15 cellular contexts compared by ENCODE assay signal in the genomic region with DNA sequence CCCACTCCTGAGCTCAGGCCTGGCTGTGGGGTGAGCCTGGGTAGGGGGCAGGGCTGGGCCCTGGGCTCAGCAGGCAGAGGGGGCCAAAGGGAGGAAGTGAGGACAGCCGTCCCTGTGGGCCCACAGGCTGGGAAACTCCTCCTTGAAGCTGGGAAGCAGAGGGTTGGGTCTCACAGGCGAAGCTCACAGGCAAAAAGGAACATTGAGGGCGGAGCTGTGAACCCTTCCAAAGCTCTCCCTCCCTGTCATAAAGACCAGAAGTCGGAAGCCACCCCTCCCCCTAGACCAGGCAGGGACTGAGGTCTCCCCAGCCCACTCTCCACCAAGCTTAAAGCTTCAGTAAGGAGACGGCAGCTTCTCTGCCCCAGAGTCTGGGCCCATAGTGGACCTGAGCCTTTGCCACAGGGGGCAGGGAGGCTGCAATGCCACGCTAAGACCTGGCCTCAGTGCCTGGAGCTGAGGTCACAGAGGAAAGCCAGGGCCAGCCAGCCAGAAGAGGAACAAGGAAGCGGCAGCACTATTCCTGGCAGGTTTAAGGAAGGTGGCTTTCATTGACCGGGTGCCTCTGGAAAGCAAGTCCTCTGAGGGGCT. TPM values are rescaled to one million over a fixed set of nuclear protein-coding genes. Genes with fewer than 3 reads are reported as not detected.
DNase-seq lines count a peak whose midpoint lies in the region; ATAC-seq, FAIRE-seq and TF ChIP-seq lines count a peak whose summit lies in the region.
"Had no signal": no experiment of that assay in that cellular context is flagged by ENCODE, and none has a peak within 500 bp of the region (broad histone marks: within the 10 kb centered on the region; RNA-seq: fewer than 3 reads in every experiment).

No MANE protein-coding gene starts in this region.

- no peaks in the 10 kb centered on the region for H3K9me1 ChIP-seq in K562 (ENCODE audit: control insufficient read depth, insufficient read depth, low read length)

- H3K4me3 ChIP-seq in K562: no peak overlapping the region
- peak overlapping the region in 1 of 3 experiments; percentile 36; a peak in 1 of 6 replicates for H3K4me3 ChIP-seq in HepG2 (replicated peaks in 1 of 3; ENCODE audit: insufficient read depth in 1 of 3, low read depth in 2 of 3, low read length in 3 of 3)
- H3K4me3 ChIP-seq in MM.1S (ENCODE audit: low read length): no peak overlapping the region
- H3K4me3 ChIP-seq: adrenal gland, right lobe of liver, SJSA1 had no signal

- H2AFZ ChIP-seq in K562 (ENCODE audit: low read depth, low read length): peak overlapping the region; percentile 47
- H2AFZ ChIP-seq in HepG2 (ENCODE audit: low read length): no peak overlapping the region
- H2AFZ ChIP-seq in MM.1S (ENCODE audit: low read length): no peak overlapping the region

- H3K27me3 Mint-ChIP-seq in activated naive CD8-positive, alpha-beta T cell treated with anti-CD3 and anti-CD28 coated beads, Interleukin-2, amount 10 ng/mL, durations not matched to agents 7 days and 5 days: peaks cover 52% of the 10 kb centered on the region
- H3K27me3 Mint-ChIP-seq in activated naive CD8-positive, alpha-beta T cell treated with anti-CD3 and anti-CD28 coated beads for 36 hours: peaks cover 69% of the 10 kb centered on the region
- H3K27me3 Mint-ChIP-seq in type B pancreatic cell: peaks cover 57% of the 10 kb centered on the region

- H4K20me1 ChIP-seq in K562 (replicated peaks; ENCODE audit: control insufficient read depth, insufficient read depth, low read length) (peaks cover 11% of the 10 kb centered on the region; the same call in 1 of the 2 replicates), HepG2 (ENCODE audit: insufficient read depth, low read length) (no peaks in the 10 kb centered on the region), MM.1S (ENCODE audit: insufficient read depth, low read length) (no peaks in the 10 kb centered on the region)

- POLR2A ChIA-PET in activated naive CD8-positive, alpha-beta T cell treated with anti-CD3 and anti-CD28 coated beads, Interleukin-2, amount 10 ng/mL, durations not matched to agents 7 days and 5 days (lab: Charles Lee): no interaction called here
- POLR2A ChIA-PET in K562 (lab: Yijun Ruan, JAX): interaction anchor here (0.6 to 2.3 kb wide), 5 partner anchors 8 to 17 kb away, joined by 3 to 10 read pairs (median 5); no protein-coding TSS in a partner anchor
- POLR2A ChIA-PET in HepG2 (lab: Yijun Ruan, JAX): no interaction called here

- H3K4me1 Mint-ChIP-seq in activated naive CD8-positive, alpha-beta T cell treated with anti-CD3 and anti-CD28 coated beads, Interleukin-2, amount 10 ng/mL, durations not matched to agents 7 days and 5 days: peaks cover 4% of the 10 kb centered on the region
- H3K4me1 Mint-ChIP-seq in activated naive CD8-positive, alpha-beta T cell treated with anti-CD3 and anti-CD28 coated beads for 36 hours: peaks cover 4% of the 10 kb centered on the region
- peaks cover 33% of the 10 kb centered on the region for H3K4me1 Mint-ChIP-seq in type B pancreatic cell (ENCODE audit: unreplicated experiment)

- TF ChIP-seq CTCF in K562 (IDR thresholded peaks at IDR 0.05 in 2 of 3, conservative IDR thresholded peaks at IDR 0.05 in 1 of 3; ENCODE audit: insufficient read depth in 2 of 3, low read depth in 1 of 3, low read length in 3 of 3): no peak
- no peak for TF ChIP-seq CTCF in HepG2 (CRISPR knock-in tag; IDR thresholded peaks at IDR 0.05)
- no peak for TF ChIP-seq CTCF in type B pancreatic cell (conservative IDR thresholded peaks at IDR 0.05)
- no peak for TF ChIP-seq CTCF in MM.1S (IDR thresholded peaks at IDR 0.05; ENCODE audit: low read length)

- TF ChIP-seq EP300 in K562 (IDR thresholded peaks at IDR 0.05; ENCODE audit: low read length) (no peak), HepG2 (IDR thresholded peaks at IDR 0.05; ENCODE audit: low read depth in 2 of 2, low read length in 2 of 2) (no peak), HepG2 (CRISPR knock-in tag; IDR thresholded peaks at IDR 0.05; ENCODE audit: borderline replicate concordance) (no peak)

- ATAC-seq in activated naive CD8-positive, alpha-beta T cell treated with anti-CD3 and anti-CD28 coated beads, Interleukin-2, amount 10 ng/mL, durations not matched to agents 7 days and 5 days (ENCODE audit: low read depth): no peak
- ATAC-seq in K562: peak; percentile 22; the same call in 2 of the 3 replicates
- ATAC-seq in HepG2: peak; percentile 26
- ATAC-seq in GM21447 (IDR thresholded peaks at IDR 0.05; ENCODE audit: unreplicated experiment): no peak

- no peaks in the 10 kb centered on the region for H3F3A ChIP-seq in MM.1S (ENCODE audit: insufficient read depth, low read length)

- no peak overlapping the region for H3K4me3 Mint-ChIP-seq in activated naive CD8-positive, alpha-beta T cell treated with anti-CD3 and anti-CD28 coated beads, Interleukin-2, amount 10 ng/mL, durations not matched to agents 7 days and 5 days
- no peak overlapping the region for H3K4me3 Mint-ChIP-seq in activated naive CD8-positive, alpha-beta T cell treated with anti-CD3 and anti-CD28 coated beads for 36 hours
- peak overlapping the region; percentile 78 for H3K4me3 Mint-ChIP-seq in type B pancreatic cell

- WGBS in K562 (ENCODE audit: insufficient coverage, low coverage, missing lambda C conversion rate): 9% methylated on average over 8 of the region's 8 CpGs
- WGBS in HepG2 (ENCODE audit: low lambda C conversion rate): 0% methylated on average over 3 of the region's 8 CpGs

- H3K4me1 ChIP-seq in K562 (replicated peaks in 1 of 2; ENCODE audit: control insufficient read depth in 2 of 2, insufficient read depth in 2 of 2, low read length in 2 of 2) (peaks cover 0 to 42% of the 10 kb centered on the region in 2 experiments; a peak in 2 of 5 replicates), HepG2 (ENCODE audit: insufficient read depth, low read length) (peaks cover 26% of the 10 kb centered on the region), MM.1S (ENCODE audit: low read length) (no peaks in the 10 kb centered on the region)
- H3K4me1 ChIP-seq: adrenal gland had no signal

- peaks cover 56 to 82% of the 10 kb centered on the region in 2 experiments for H3K27me3 ChIP-seq in K562 (ENCODE audit: control insufficient read depth in 2 of 2, insufficient read depth in 2 of 2, low read length in 2 of 2)
- H3K27me3 ChIP-seq in HepG2 (ENCODE audit: control insufficient read depth in 1 of 2, insufficient read depth in 2 of 2, low read length in 2 of 2): peaks cover 2 to 53% of the 10 kb centered on the region in 2 experiments; a peak in 3 of 5 replicates
- peaks cover 30% of the 10 kb centered on the region for H3K27me3 ChIP-seq in MM.1S (replicated peaks; ENCODE audit: insufficient read depth, low read length)
- H3K27me3 ChIP-seq: right lobe of liver had no signal

- H3K9ac ChIP-seq in K562 (ENCODE audit: insufficient read depth in 1 of 2, low read depth in 2 of 2, low read length in 2 of 2) (peak overlapping the region in 1 of 2 experiments; percentile 80; a peak in 2 of 4 replicates), HepG2 (ENCODE audit: insufficient read depth, low read depth, low read length) (no peak overlapping the region), MM.1S (ENCODE audit: low read length) (no peak overlapping the region)

- H3K36me3 Mint-ChIP-seq in activated naive CD8-positive, alpha-beta T cell treated with anti-CD3 and anti-CD28 coated beads, Interleukin-2, amount 10 ng/mL, durations not matched to agents 7 days and 5 days: no peaks in the 10 kb centered on the region
- H3K36me3 Mint-ChIP-seq in activated naive CD8-positive, alpha-beta T cell treated with anti-CD3 and anti-CD28 coated beads for 36 hours: no peaks in the 10 kb centered on the region
- no peaks in the 10 kb centered on the region for H3K36me3 Mint-ChIP-seq in type B pancreatic cell

- H3K27ac ChIP-seq in K562 (ENCODE audit: extremely low read depth, low read depth, low read length) (no peak overlapping the region), HepG2 (ENCODE audit: extremely low read length, insufficient read depth, low read length) (no peak overlapping the region), MM.1S (ENCODE audit: low read length) (no peak overlapping the region)
- H3K27ac ChIP-seq: adrenal gland, right lobe of liver, SJSA1 had no signal

- TF ChIP-seq POLR2A in K562 (conservative IDR thresholded peaks at IDR 0.05) (no peak), HepG2 (IDR thresholded peaks at IDR 0.05; ENCODE audit: insufficient read depth in 1 of 2, low read depth in 2 of 2, low read length in 2 of 2) (no peak)

- in situ Hi-C loops in K562 (cut with MboI): loop anchor here (5.0 kb wide), 1 partner anchor 54 kb away; no protein-coding TSS in a partner anchor
- in situ Hi-C loops in HepG2 (cut with HindIII; ENCODE audit: extremely low pct_ligation_motif_present, low pct_unique_long_range_greater_than_20kb): no loop called here

- intact Hi-C loops in K562 (cut with micrococcal nuclease): no loop called here
- intact Hi-C loops in HepG2 (cut with micrococcal nuclease; ENCODE audit: unreplicated experiment): no loop called here

- no peaks in the 10 kb centered on the region for H3K9me3 Mint-ChIP-seq in activated naive CD8-positive, alpha-beta T cell treated with anti-CD3 and anti-CD28 coated beads, Interleukin-2, amount 10 ng/mL, durations not matched to agents 7 days and 5 days
- H3K9me3 Mint-ChIP-seq in activated naive CD8-positive, alpha-beta T cell treated with anti-CD3 and anti-CD28 coated beads for 36 hours: no peaks in the 10 kb centered on the region
- H3K9me3 Mint-ChIP-seq in type B pancreatic cell: no peaks in the 10 kb centered on the region

- DNase-seq in activated naive CD8-positive, alpha-beta T cell treated with anti-CD3 and anti-CD28 coated beads, Interleukin-2, amount 10 ng/mL, durations not matched to agents 7 days and 5 days: no peak
- no peak for DNase-seq in activated naive CD8-positive, alpha-beta T cell treated with anti-CD3 and anti-CD28 coated beads for 36 hours
- no peak for DNase-seq in K562 (ENCODE audit: extremely low read depth in 1 of 4, low spot score in 3 of 4)
- no peak for DNase-seq in HepG2 (ENCODE audit: low spot score)
- no peak for DNase-seq in type B pancreatic cell (ENCODE audit: extremely low spot score, unreplicated experiment)
- no peak for DNase-seq in central memory CD4-positive, alpha-beta T cell
- no peak for DNase-seq in MM.1S
- DNase-seq: activated CD4-positive, alpha-beta T cell treated with anti-CD3 and anti-CD28 coated beads, Interleukin-2, amount 50 U/mL, for 4 hours; adrenal gland; NCI-H2171 treated with DMSO at 0.1 percent for 48 hours; right lobe of liver had no signal

- BruUV-seq in K562 (replicated peaks; lab: Mats Ljungman, UMichigan) (no TSS peak), HepG2 (replicated peaks; lab: Mats Ljungman, UMichigan) (no TSS peak)

- H3K79me2 ChIP-seq in K562 (ENCODE audit: control insufficient read depth, insufficient read depth, low read length): no peaks in the 10 kb centered on the region
- H3K79me2 ChIP-seq in HepG2 (ENCODE audit: insufficient read depth, low read length): no peaks in the 10 kb centered on the region
- no peaks in the 10 kb centered on the region for H3K79me2 ChIP-seq in MM.1S (ENCODE audit: low read length)

- H3K36me3 ChIP-seq in K562 (ENCODE audit: control insufficient read depth, insufficient read depth, low read length): no peaks in the 10 kb centered on the region
- H3K36me3 ChIP-seq in HepG2 (replicated peaks in 1 of 2; ENCODE audit: control insufficient read depth in 1 of 2, insufficient read depth in 2 of 2, low read length in 2 of 2): no peaks in the 10 kb centered on the region
- no peaks in the 10 kb centered on the region for H3K36me3 ChIP-seq in MM.1S (replicated peaks; ENCODE audit: insufficient read depth, low read length)
- H3K36me3 ChIP-seq: adrenal gland, right lobe of liver, SJSA1 had no signal

- no peaks in the 10 kb centered on the region for H3K9me2 ChIP-seq in MM.1S (replicated peaks; ENCODE audit: insufficient read depth, low read length)

- CTCF ChIA-PET in K562 (lab: Yijun Ruan, JAX; ENCODE audit: low intra/inter-chr PET ratio): no interaction called here
- CTCF ChIA-PET in HepG2 (lab: Yijun Ruan, JAX; ENCODE audit: low intra/inter-chr PET ratio, low total read pairs): no interaction called here

- H3K27ac Mint-ChIP-seq in activated naive CD8-positive, alpha-beta T cell treated with anti-CD3 and anti-CD28 coated beads, Interleukin-2, amount 10 ng/mL, durations not matched to agents 7 days and 5 days: peak overlapping the region; percentile 40
- no peak overlapping the region for H3K27ac Mint-ChIP-seq in activated naive CD8-positive, alpha-beta T cell treated with anti-CD3 and anti-CD28 coated beads for 36 hours
- H3K27ac Mint-ChIP-seq in type B pancreatic cell: peak overlapping the region; percentile 26

- H3K9me3 ChIP-seq in K562 (replicated peaks; ENCODE audit: control insufficient read depth, insufficient read depth, low read depth, low read length) (no peaks in the 10 kb centered on the region), HepG2 (ENCODE audit: low read length) (no peaks in the 10 kb centered on the region), MM.1S (replicated peaks; ENCODE audit: insufficient read depth, low read length) (no peaks in the 10 kb centered on the region)
- H3K9me3 ChIP-seq: adrenal gland, right lobe of liver, SJSA1 had no signal

- H3K4me2 ChIP-seq in K562 (ENCODE audit: insufficient read depth, low read length) (no peak overlapping the region), HepG2 (ENCODE audit: low read depth, low read length) (peak overlapping the region; percentile 29; the same call in 1 of the 2 replicates), MM.1S (ENCODE audit: low read depth, low read length) (no peak overlapping the region)

- TF ChIP-seq RAD21 in K562 (CRISPR knock-in tag; conservative IDR thresholded peaks at IDR 0.05 in 1 of 2, IDR thresholded peaks at IDR 0.05 in 1 of 2) (no peak), HepG2 (CRISPR knock-in tag; IDR thresholded peaks at IDR 0.05) (no peak)

- FAIRE-seq in K562 (lab: Jason Lieb, UNC): no peak
- no peak for FAIRE-seq in HepG2 (lab: Jason Lieb, UNC)
- FAIRE-seq: endothelial cell of umbilical vein, GM19239 had no signal

RNA-seq across cellular contexts. Expression of gene KCP, which starts 1.0 kb away (rescaled TPM):
- total RNA-seq in activated naive CD8-positive, alpha-beta T cell treated with anti-CD3 and anti-CD28 coated beads, Interleukin-2, amount 10 ng/mL, durations not matched to agents 7 days and 5 days: under 1 TPM; 0.57 to 0.69 TPM
- total RNA-seq in activated naive CD8-positive, alpha-beta T cell treated with anti-CD3 and anti-CD28 coated beads for 36 hours: under 1 TPM; 0.10 to 0.14 TPM
- 0.19 and 2.1 TPM in 2 replicates for total RNA-seq in K562 (2011; cell fraction: chromatin; rRNA removed; ENCODE audit: low replicate concordance)
- 0.79 and 1.3 TPM in 2 replicates for total RNA-seq in K562 (2011; cell fraction: nucleolus; rRNA removed)
- total RNA-seq in K562 (2011; cell fraction: nucleoplasm; rRNA removed): 0.73 and 0.84 TPM in 2 replicates
- 0.09 TPM in 1 of 2 replicates, not detected in the other for total RNA-seq in K562 (2014; rRNA removed)
- total RNA-seq in K562 (2014; rRNA removed; fragmentation: Illumina TruSeq; extraction: Trizol): not detected in 2 replicates
- 0.15 TPM in 1 of 2 replicates, not detected in the other for total RNA-seq in K562 (2015; rRNA removed; fragmentation: Illumina TruSeq; extraction: Trizol)
- total RNA-seq in K562 (2021): 0.16 TPM in 1 of 2 replicates, not detected in the other
- polyA plus RNA-seq in K562 (2011; rRNA removed): 0.07 and 0.09 TPM in 2 replicates
- 0.15 TPM in 1 of 2 replicates, not detected in the other for polyA plus RNA-seq in K562 (2011; cell fraction: cytosol; rRNA removed)
- 0.86 and 1.5 TPM in 2 replicates for polyA plus RNA-seq in K562 (2011; cell fraction: nucleus; rRNA removed)
- polyA plus RNA-seq in K562 (2012): 0.34 and 3.9 TPM in 2 replicates
- not detected in 2 replicates for polyA plus RNA-seq in K562 (2014; fragmentation: Illumina TruSeq; extraction: Trizol)
- under 1 TPM; 0.06 to 0.17 TPM for polyA plus RNA-seq in K562 (2014; fragmentation: Nextera tagmentation; extraction: Ambion mirVana)
- 0.09 and 0.15 TPM in 2 replicates for polyA plus RNA-seq in K562 (2014; rRNA removed)
- 0.11 TPM in 1 of 2 replicates, not detected in the other for polyA minus RNA-seq in K562 (2011; rRNA and poly(A)+ RNA removed)
- not detected in 2 replicates for polyA minus RNA-seq in K562 (2011; cell fraction: cytosol; rRNA and poly(A)+ RNA removed)
- 0.54 and 0.67 TPM in 2 replicates for polyA minus RNA-seq in K562 (2011; cell fraction: nucleus; rRNA and poly(A)+ RNA removed)
- 0.22 and 1.0 TPM in 2 replicates for total RNA-seq in HepG2 (2016; rRNA removed; fragmentation: Illumina TruSeq; extraction: Trizol)
- 0.26 and 0.51 TPM in 2 replicates for total RNA-seq in HepG2 (2016; cell fraction: cytosol; rRNA removed; fragmentation: Illumina TruSeq; extraction: Trizol; ENCODE audit: low read depth)
- 0.37 and 1.2 TPM in 2 replicates for total RNA-seq in HepG2 (2016; cell fraction: insoluble cytoplasmic fraction; rRNA removed; fragmentation: Illumina TruSeq; extraction: Trizol)
- 0.28 and 0.48 TPM in 2 replicates for total RNA-seq in HepG2 (2016; cell fraction: membrane; rRNA removed; fragmentation: Illumina TruSeq; extraction: Trizol)
- total RNA-seq in HepG2 (2016; cell fraction: nucleus; rRNA removed; fragmentation: Illumina TruSeq; extraction: Trizol): 1.3 and 2.0 TPM in 2 replicates
- polyA plus RNA-seq in HepG2 (2011; rRNA removed): 0.37 and 0.46 TPM in 2 replicates
- polyA plus RNA-seq in HepG2 (2011; cell fraction: cytosol; rRNA removed): 0.12 and 0.31 TPM in 2 replicates
- 6.6 and 8.0 TPM in 2 replicates for polyA plus RNA-seq in HepG2 (2011; cell fraction: nucleus; rRNA removed)
- 0.28 TPM in 2 replicates for polyA plus RNA-seq in HepG2 (2012)
- polyA plus RNA-seq in HepG2 (2016; cell fraction: cytosol; fragmentation: Illumina TruSeq; extraction: Trizol; ENCODE audit: low read depth): 0.09 and 0.12 TPM in 2 replicates
- 0.17 and 0.24 TPM in 2 replicates for polyA plus RNA-seq in HepG2 (2016; cell fraction: insoluble cytoplasmic fraction; fragmentation: Illumina TruSeq; extraction: Trizol; ENCODE audit: low read depth)
- 0.20 and 0.23 TPM in 2 replicates for polyA plus RNA-seq in HepG2 (2016; cell fraction: membrane; fragmentation: Illumina TruSeq; extraction: Trizol; ENCODE audit: low read depth)
- 2.1 and 3.1 TPM in 2 replicates for polyA plus RNA-seq in HepG2 (2016; cell fraction: nucleus; fragmentation: Illumina TruSeq; extraction: Trizol; ENCODE audit: insufficient read depth, low read depth)
- 0.07 and 0.58 TPM in 2 replicates for polyA minus RNA-seq in HepG2 (2011; rRNA and poly(A)+ RNA removed; ENCODE audit: low replicate concordance)
- polyA minus RNA-seq in HepG2 (2011; cell fraction: cytosol; rRNA and poly(A)+ RNA removed): not detected in 2 replicates
- 1.1 and 1.4 TPM in 2 replicates for polyA minus RNA-seq in HepG2 (2011; cell fraction: nucleus; rRNA and poly(A)+ RNA removed)
- total RNA-seq in type B pancreatic cell (ENCODE audit: low replicate concordance): 1.3 and 4.2 TPM in 2 replicates
- total RNA-seq: endothelial cell of umbilical vein, SJSA1 had no signal
- polyA plus RNA-seq: endothelial cell of umbilical vein had no signal

RNA-seq across cellular contexts. Expression of gene IRF5, which starts 26.2 kb away (rescaled TPM):
- 1 to 10 TPM; 7.7 to 8.2 TPM for total RNA-seq in activated naive CD8-positive, alpha-beta T cell treated with anti-CD3 and anti-CD28 coated beads, Interleukin-2, amount 10 ng/mL, durations not matched to agents 7 days and 5 days
- 1 to 10 TPM; 3.8 to 4.0 TPM for total RNA-seq in activated naive CD8-positive, alpha-beta T cell treated with anti-CD3 and anti-CD28 coated beads for 36 hours
- not detected in 2 replicates for total RNA-seq in K562 (2011; cell fraction: chromatin; rRNA removed; ENCODE audit: low replicate concordance)
- total RNA-seq in K562 (2011; cell fraction: nucleolus; rRNA removed): not detected in 2 replicates
- not detected in 2 replicates for total RNA-seq in K562 (2011; cell fraction: nucleoplasm; rRNA removed)
- total RNA-seq in K562 (2014; rRNA removed) (not detected in 2 replicates), K562 (2014; rRNA removed; fragmentation: Illumina TruSeq; extraction: Trizol) (not detected in 2 replicates), K562 (2015; rRNA removed; fragmentation: Illumina TruSeq; extraction: Trizol) (not detected in 2 replicates), K562 (2021) (0.04 and 0.20 TPM in 2 replicates), HepG2 (2016; rRNA removed; fragmentation: Illumina TruSeq; extraction: Trizol) (2.0 and 2.9 TPM in 2 replicates), type B pancreatic cell (ENCODE audit: low replicate concordance) (1.8 and 2.5 TPM in 2 replicates)
- polyA plus RNA-seq in K562 (2011; rRNA removed) (not detected in 2 replicates), K562 (2014; fragmentation: Illumina TruSeq; extraction: Trizol) (not detected in 2 replicates), K562 (2014; fragmentation: Nextera tagmentation; extraction: Ambion mirVana) (not detected), K562 (2014; rRNA removed) (not detected in 2 replicates), HepG2 (2011; rRNA removed) (2.0 and 2.4 TPM in 2 replicates)
- polyA plus RNA-seq in K562 (2011; cell fraction: cytosol; rRNA removed): not detected in 2 replicates
- 0.08 and 0.09 TPM in 2 replicates for polyA plus RNA-seq in K562 (2011; cell fraction: nucleus; rRNA removed)
- polyA plus RNA-seq in K562 (2012): 0.10 TPM in 1 of 2 replicates, not detected in the other
- polyA minus RNA-seq in K562 (2011; rRNA and poly(A)+ RNA removed): not detected in 2 replicates
- not detected in 2 replicates for polyA minus RNA-seq in K562 (2011; cell fraction: cytosol; rRNA and poly(A)+ RNA removed)
- polyA minus RNA-seq in K562 (2011; cell fraction: nucleus; rRNA and poly(A)+ RNA removed): not detected in 2 replicates
- total RNA-seq in HepG2 (2016; cell fraction: cytosol; rRNA removed; fragmentation: Illumina TruSeq; extraction: Trizol; ENCODE audit: low read depth): 1.1 and 1.9 TPM in 2 replicates
- total RNA-seq in HepG2 (2016; cell fraction: insoluble cytoplasmic fraction; rRNA removed; fragmentation: Illumina TruSeq; extraction: Trizol): 1.9 and 3.1 TPM in 2 replicates
- total RNA-seq in HepG2 (2016; cell fraction: membrane; rRNA removed; fragmentation: Illumina TruSeq; extraction: Trizol): 2.0 and 3.2 TPM in 2 replicates
- 2.9 and 3.4 TPM in 2 replicates for total RNA-seq in HepG2 (2016; cell fraction: nucleus; rRNA removed; fragmentation: Illumina TruSeq; extraction: Trizol)
- polyA plus RNA-seq in HepG2 (2011; cell fraction: cytosol; rRNA removed): 1.2 and 1.5 TPM in 2 replicates
- 9.9 and 12.9 TPM in 2 replicates for polyA plus RNA-seq in HepG2 (2011; cell fraction: nucleus; rRNA removed)
- 0.66 and 0.88 TPM in 2 replicates for polyA plus RNA-seq in HepG2 (2012)
- 1.1 TPM in 2 replicates for polyA plus RNA-seq in HepG2 (2016; cell fraction: cytosol; fragmentation: Illumina TruSeq; extraction: Trizol; ENCODE audit: low read depth)
- polyA plus RNA-seq in HepG2 (2016; cell fraction: insoluble cytoplasmic fraction; fragmentation: Illumina TruSeq; extraction: Trizol; ENCODE audit: low read depth): 2.0 and 3.3 TPM in 2 replicates
- polyA plus RNA-seq in HepG2 (2016; cell fraction: membrane; fragmentation: Illumina TruSeq; extraction: Trizol; ENCODE audit: low read depth): 1.5 and 2.4 TPM in 2 replicates
- polyA plus RNA-seq in HepG2 (2016; cell fraction: nucleus; fragmentation: Illumina TruSeq; extraction: Trizol; ENCODE audit: insufficient read depth, low read depth): 9.3 and 11.8 TPM in 2 replicates
- 0.61 and 1.8 TPM in 2 replicates for polyA minus RNA-seq in HepG2 (2011; rRNA and poly(A)+ RNA removed; ENCODE audit: low replicate concordance)
- polyA minus RNA-seq in HepG2 (2011; cell fraction: cytosol; rRNA and poly(A)+ RNA removed): 0.79 and 1.8 TPM in 2 replicates
- 0.52 and 1.1 TPM in 2 replicates for polyA minus RNA-seq in HepG2 (2011; cell fraction: nucleus; rRNA and poly(A)+ RNA removed)

RNA-seq across cellular contexts. Expression of gene ATP6V1F, which starts 48.9 kb away (rescaled TPM):
- 100 to 1,000 TPM; 134 TPM for total RNA-seq in activated naive CD8-positive, alpha-beta T cell treated with anti-CD3 and anti-CD28 coated beads, Interleukin-2, amount 10 ng/mL, durations not matched to agents 7 days and 5 days
- 100 to 1,000 TPM; 125 to 127 TPM for total RNA-seq in activated naive CD8-positive, alpha-beta T cell treated with anti-CD3 and anti-CD28 coated beads for 36 hours
- 21.6 and 54.5 TPM in 2 replicates for total RNA-seq in K562 (2011; cell fraction: chromatin; rRNA removed; ENCODE audit: low replicate concordance)
- 72.7 and 74.7 TPM in 2 replicates for total RNA-seq in K562 (2011; cell fraction: nucleolus; rRNA removed)
- 70.9 and 89.2 TPM in 2 replicates for total RNA-seq in K562 (2011; cell fraction: nucleoplasm; rRNA removed)
- total RNA-seq in K562 (2014; rRNA removed) (265 and 341 TPM in 2 replicates), K562 (2014; rRNA removed; fragmentation: Illumina TruSeq; extraction: Trizol) (174 and 206 TPM in 2 replicates), K562 (2015; rRNA removed; fragmentation: Illumina TruSeq; extraction: Trizol) (332 and 336 TPM in 2 replicates), K562 (2021) (378 and 393 TPM in 2 replicates), HepG2 (2016; rRNA removed; fragmentation: Illumina TruSeq; extraction: Trizol) (87.2 and 107 TPM in 2 replicates), type B pancreatic cell (ENCODE audit: low replicate concordance) (144 and 157 TPM in 2 replicates)
- polyA plus RNA-seq in K562 (2011; rRNA removed) (507 and 542 TPM in 2 replicates), K562 (2014; fragmentation: Illumina TruSeq; extraction: Trizol) (604 and 714 TPM in 2 replicates), K562 (2014; fragmentation: Nextera tagmentation; extraction: Ambion mirVana) (1,000 to 10,000 TPM in 1 of 2 experiments, 100 to 1,000 TPM in 1; 733 to 1,123 TPM), K562 (2014; rRNA removed) (568 and 645 TPM in 2 replicates), HepG2 (2011; rRNA removed) (132 and 144 TPM in 2 replicates)
- 869 and 1,641 TPM in 2 replicates for polyA plus RNA-seq in K562 (2011; cell fraction: cytosol; rRNA removed)
- polyA plus RNA-seq in K562 (2011; cell fraction: nucleus; rRNA removed): 256 and 267 TPM in 2 replicates
- polyA plus RNA-seq in K562 (2012): 454 and 820 TPM in 2 replicates
- polyA minus RNA-seq in K562 (2011; rRNA and poly(A)+ RNA removed): 83.2 and 101 TPM in 2 replicates
- 93.9 and 97.2 TPM in 2 replicates for polyA minus RNA-seq in K562 (2011; cell fraction: cytosol; rRNA and poly(A)+ RNA removed)
- 35.3 and 68.5 TPM in 2 replicates for polyA minus RNA-seq in K562 (2011; cell fraction: nucleus; rRNA and poly(A)+ RNA removed)
- total RNA-seq in HepG2 (2016; cell fraction: cytosol; rRNA removed; fragmentation: Illumina TruSeq; extraction: Trizol; ENCODE audit: low read depth): 91.7 and 127 TPM in 2 replicates
- total RNA-seq in HepG2 (2016; cell fraction: insoluble cytoplasmic fraction; rRNA removed; fragmentation: Illumina TruSeq; extraction: Trizol): 86.6 and 128 TPM in 2 replicates
- 87.9 and 101 TPM in 2 replicates for total RNA-seq in HepG2 (2016; cell fraction: membrane; rRNA removed; fragmentation: Illumina TruSeq; extraction: Trizol)
- 29.8 and 31.5 TPM in 2 replicates for total RNA-seq in HepG2 (2016; cell fraction: nucleus; rRNA removed; fragmentation: Illumina TruSeq; extraction: Trizol)
- polyA plus RNA-seq in HepG2 (2011; cell fraction: cytosol; rRNA removed): 149 and 216 TPM in 2 replicates
- 54.3 and 63.6 TPM in 2 replicates for polyA plus RNA-seq in HepG2 (2011; cell fraction: nucleus; rRNA removed)
- polyA plus RNA-seq in HepG2 (2012): 127 and 131 TPM in 2 replicates
- 134 and 154 TPM in 2 replicates for polyA plus RNA-seq in HepG2 (2016; cell fraction: cytosol; fragmentation: Illumina TruSeq; extraction: Trizol; ENCODE audit: low read depth)
- polyA plus RNA-seq in HepG2 (2016; cell fraction: insoluble cytoplasmic fraction; fragmentation: Illumina TruSeq; extraction: Trizol; ENCODE audit: low read depth): 186 and 188 TPM in 2 replicates
- 130 and 137 TPM in 2 replicates for polyA plus RNA-seq in HepG2 (2016; cell fraction: membrane; fragmentation: Illumina TruSeq; extraction: Trizol; ENCODE audit: low read depth)
- 74.2 and 75.8 TPM in 2 replicates for polyA plus RNA-seq in HepG2 (2016; cell fraction: nucleus; fragmentation: Illumina TruSeq; extraction: Trizol; ENCODE audit: insufficient read depth, low read depth)
- polyA minus RNA-seq in HepG2 (2011; rRNA and poly(A)+ RNA removed; ENCODE audit: low replicate concordance): 39.4 and 64.2 TPM in 2 replicates
- polyA minus RNA-seq in HepG2 (2011; cell fraction: cytosol; rRNA and poly(A)+ RNA removed): 18.0 and 20.1 TPM in 2 replicates
- polyA minus RNA-seq in HepG2 (2011; cell fraction: nucleus; rRNA and poly(A)+ RNA removed): 9.9 and 10.6 TPM in 2 replicates

Comparison
In these comparisons a context has a peak if more than half of its experiments do, and no peak if none do; other contexts are left out.
1. ATAC-seq: peak in K562 (single experiment) and HepG2 (single experiment); none in activated naive CD8-positive, alpha-beta T cell treated with anti-CD3 and anti-CD28 coated beads, Interleukin-2, amount 10 ng/mL, durations not matched to agents 7 days and 5 days (single experiment) and GM21447 (single experiment).